ENCODE assay signal across 1 cellular context in the genomic region with DNA sequence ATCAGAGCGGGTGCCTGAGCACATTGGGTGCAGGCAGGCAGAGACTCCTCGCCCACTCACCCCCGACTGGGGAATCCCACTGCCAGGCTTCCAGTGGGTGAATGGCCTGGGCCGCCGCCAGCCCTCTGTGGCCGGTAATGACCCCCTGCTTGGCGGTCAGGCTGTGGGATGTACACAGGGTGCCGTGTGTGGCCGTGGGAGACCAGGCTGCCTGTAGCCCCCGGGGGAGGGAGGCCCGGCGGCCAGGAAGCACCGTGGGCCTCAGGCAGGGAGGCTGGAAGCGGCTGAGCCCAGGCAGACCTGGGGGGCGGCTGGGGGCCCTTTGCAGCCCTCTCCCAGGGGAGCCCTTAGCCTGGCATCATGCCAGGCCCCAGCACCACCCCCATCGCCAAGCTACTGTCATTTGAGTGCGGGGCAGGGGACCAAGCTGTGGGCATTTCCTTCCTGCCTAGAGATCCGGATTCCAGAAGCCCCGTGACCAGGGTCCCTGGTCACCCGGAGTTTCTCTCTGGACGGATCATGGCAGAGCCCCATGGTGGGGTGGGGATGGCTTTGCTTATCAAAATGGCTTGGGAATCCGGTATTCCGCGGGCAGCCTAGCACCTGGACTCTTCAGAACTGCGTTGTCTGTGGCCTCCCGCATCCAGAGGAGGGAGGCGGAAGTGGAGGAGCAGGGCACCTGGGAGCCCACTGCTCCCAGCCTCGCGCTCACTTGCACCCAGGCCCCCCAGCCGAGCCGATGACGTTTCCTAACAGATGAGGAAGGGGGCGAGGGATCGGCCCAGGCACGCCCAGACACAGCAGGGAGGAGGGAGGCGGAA.
TF ChIP-seq lines count a peak whose summit lies in the region.

No MANE protein-coding gene starts in this region.

TF ChIP-seq in HepG2, 621 proteins besides CTCF, POLR2A, EP300 and RAD21 (continued from another document):
- TF ChIP-seq, protein P1, sequence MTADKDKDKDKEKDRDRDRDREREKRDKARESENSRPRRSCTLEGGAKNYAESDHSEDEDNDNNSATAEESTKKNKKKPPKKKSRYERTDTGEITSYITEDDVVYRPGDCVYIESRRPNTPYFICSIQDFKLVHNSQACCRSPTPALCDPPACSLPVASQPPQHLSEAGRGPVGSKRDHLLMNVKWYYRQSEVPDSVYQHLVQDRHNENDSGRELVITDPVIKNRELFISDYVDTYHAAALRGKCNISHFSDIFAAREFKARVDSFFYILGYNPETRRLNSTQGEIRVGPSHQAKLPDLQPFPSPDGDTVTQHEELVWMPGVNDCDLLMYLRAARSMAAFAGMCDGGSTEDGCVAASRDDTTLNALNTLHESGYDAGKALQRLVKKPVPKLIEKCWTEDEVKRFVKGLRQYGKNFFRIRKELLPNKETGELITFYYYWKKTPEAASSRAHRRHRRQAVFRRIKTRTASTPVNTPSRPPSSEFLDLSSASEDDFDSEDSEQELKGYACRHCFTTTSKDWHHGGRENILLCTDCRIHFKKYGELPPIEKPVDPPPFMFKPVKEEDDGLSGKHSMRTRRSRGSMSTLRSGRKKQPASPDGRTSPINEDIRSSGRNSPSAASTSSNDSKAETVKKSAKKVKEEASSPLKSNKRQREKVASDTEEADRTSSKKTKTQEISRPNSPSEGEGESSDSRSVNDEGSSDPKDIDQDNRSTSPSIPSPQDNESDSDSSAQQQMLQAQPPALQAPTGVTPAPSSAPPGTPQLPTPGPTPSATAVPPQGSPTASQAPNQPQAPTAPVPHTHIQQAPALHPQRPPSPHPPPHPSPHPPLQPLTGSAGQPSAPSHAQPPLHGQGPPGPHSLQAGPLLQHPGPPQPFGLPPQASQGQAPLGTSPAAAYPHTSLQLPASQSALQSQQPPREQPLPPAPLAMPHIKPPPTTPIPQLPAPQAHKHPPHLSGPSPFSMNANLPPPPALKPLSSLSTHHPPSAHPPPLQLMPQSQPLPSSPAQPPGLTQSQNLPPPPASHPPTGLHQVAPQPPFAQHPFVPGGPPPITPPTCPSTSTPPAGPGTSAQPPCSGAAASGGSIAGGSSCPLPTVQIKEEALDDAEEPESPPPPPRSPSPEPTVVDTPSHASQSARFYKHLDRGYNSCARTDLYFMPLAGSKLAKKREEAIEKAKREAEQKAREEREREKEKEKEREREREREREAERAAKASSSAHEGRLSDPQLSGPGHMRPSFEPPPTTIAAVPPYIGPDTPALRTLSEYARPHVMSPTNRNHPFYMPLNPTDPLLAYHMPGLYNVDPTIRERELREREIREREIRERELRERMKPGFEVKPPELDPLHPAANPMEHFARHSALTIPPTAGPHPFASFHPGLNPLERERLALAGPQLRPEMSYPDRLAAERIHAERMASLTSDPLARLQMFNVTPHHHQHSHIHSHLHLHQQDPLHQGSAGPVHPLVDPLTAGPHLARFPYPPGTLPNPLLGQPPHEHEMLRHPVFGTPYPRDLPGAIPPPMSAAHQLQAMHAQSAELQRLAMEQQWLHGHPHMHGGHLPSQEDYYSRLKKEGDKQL (CRISPR knock-in tag; IDR thresholded peaks at IDR 0.05; ENCODE audit: low read depth), result no peak
- TF ChIP-seq ZNF776 (CRISPR knock-in tag; IDR thresholded peaks at IDR 0.05) (0 out of 2 replicates have a peak, but pooled peaks have one; percentile 67), ZFP91 (CRISPR knock-in tag; IDR thresholded peaks at IDR 0.05; ENCODE audit: borderline replicate concordance) (peak; percentile 55; the same call in 1 of the 2 replicates), ZNF138 (CRISPR knock-in tag; IDR thresholded peaks at IDR 0.05; ENCODE audit: low read depth) (peak; percentile 46; the same call in 1 of the 2 replicates), PHF8 (CRISPR knock-in tag; IDR thresholded peaks at IDR 0.05) (peak; percentile 34; the same call in 1 of the 2 replicates), ZNF383 (CRISPR knock-in tag; IDR thresholded peaks at IDR 0.05; ENCODE audit: borderline replicate concordance) (no peak), LCORL (IDR thresholded peaks at IDR 0.05) (peak; percentile 70; the same call in 1 of the 2 replicates), LCORL (CRISPR knock-in tag; IDR thresholded peaks at IDR 0.05) (peak; percentile 49), PITX1 (CRISPR knock-in tag; IDR thresholded peaks at IDR 0.05) (no peak), RARA (CRISPR knock-in tag; IDR thresholded peaks at IDR 0.05) (0 out of 2 replicates have a peak, but pooled peaks have one; percentile 3)
